In the genomic region with DNA sequence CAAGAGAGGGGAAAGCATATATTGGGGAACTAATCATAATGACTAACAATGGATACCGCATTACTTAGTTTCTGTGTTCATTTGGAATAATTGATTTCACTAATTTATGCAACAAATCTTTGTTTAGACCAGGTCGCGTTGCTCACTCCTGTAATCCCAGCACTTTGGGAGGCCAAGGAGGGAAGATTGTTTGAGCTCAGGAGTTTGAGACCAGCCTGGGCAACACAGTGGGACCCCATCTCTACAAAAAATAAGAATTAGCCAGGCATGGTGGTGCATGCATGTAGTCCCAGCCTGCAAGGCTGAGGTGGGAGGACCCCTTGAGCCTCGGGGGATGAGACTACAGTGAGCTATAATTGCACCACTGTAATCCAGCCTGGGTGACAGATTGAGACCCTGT, we compare ENCODE assay signal across 8 cellular contexts.
"Had no signal": no experiment of that assay in that cellular context is flagged by ENCODE, and none has a peak within 500 bp of the region (broad histone marks: within the 10 kb centered on the region; RNA-seq: fewer than 3 reads in every experiment).

No MANE protein-coding gene starts in this region.

- H3K4me1 ChIP-seq: HAP-1 had no signal

- H3K9me3 ChIP-seq: HAP-1 had no signal

- H3K27ac Mint-ChIP-seq: HFFc6 had no signal

- H3K4me3 ChIP-seq: GM23248, HAP-1 had no signal

- H3K27ac ChIP-seq: GM23248 had no signal

- H3K36me3 ChIP-seq: HAP-1 had no signal

- H3K4me3 Mint-ChIP-seq: H9, HFFc6 had no signal

- DNase-seq: GM23248, GOT3, H7, H9, HCEC 1CT, HFFc6 had no signal

- ATAC-seq: HCT116 had no signal

- H2AFZ ChIP-seq: GM23248 had no signal

- H3K9me3 Mint-ChIP-seq: H9, HFFc6 had no signal
